In genomic region chr11:28153586-28153985, GRCh38 we compare ENCODE assay signal across 27 cellular contexts.
"Had no signal": no experiment of that assay in that cellular context is flagged by ENCODE, and none has a peak within 500 bp of the region (broad histone marks: within the 10 kb centered on the region; RNA-seq: fewer than 3 reads in every experiment).

No MANE protein-coding gene starts in this region.

- H3K9me3 Mint-ChIP-seq: activated B cell treated with CpG ODN at 0.5 μM for 24 hours, brain, natural killer cell had no signal

- H3K4me1 ChIP-seq: gastrocnemius medialis, left lung, pancreas, psoas muscle, thyroid gland had no signal

- ATAC-seq: activated CD4-positive, alpha-beta T cell treated with anti-CD3 and anti-CD28 coated beads for 36 hours; gastrocnemius medialis; left lung; natural killer cell; pancreas; psoas muscle; right cardiac atrium had no signal

- H3K4me3 ChIP-seq: gastrocnemius medialis, left lung, lung, pancreas, psoas muscle, thyroid gland had no signal

- H3K27ac Mint-ChIP-seq: activated B cell treated with CpG ODN at 0.5 μM for 24 hours; activated CD4-positive, alpha-beta T cell treated with anti-CD3 and anti-CD28 coated beads for 36 hours; activated naive CD4-positive, alpha-beta T cell treated with anti-CD3 and anti-CD28 coated beads for 36 hours; activated naive CD8-positive, alpha-beta T cell treated with anti-CD3 and anti-CD28 coated beads, Interleukin-2, amount 10 ng/mL, durations not matched to agents 7 days and 5 days; brain; natural killer cell; stimulated activated naive CD8-positive, alpha-beta T cell treated with anti-CD3 and anti-CD28 coated beads, Interleukin-15, Interleukin-2, amounts not matched to agents 100 ng/mL and 50 ng/mL, for 24 hours had no signal

- H3K36me3 ChIP-seq: neutrophil, thyroid gland had no signal

- H3K27me3 Mint-ChIP-seq: activated B cell treated with CpG ODN at 0.5 μM for 24 hours; activated CD4-positive, alpha-beta T cell treated with anti-CD3 and anti-CD28 coated beads for 36 hours; activated naive CD8-positive, alpha-beta T cell treated with anti-CD3 and anti-CD28 coated beads, Interleukin-2, amount 10 ng/mL, durations not matched to agents 7 days and 5 days; brain; stimulated activated naive CD8-positive, alpha-beta T cell treated with anti-CD3 and anti-CD28 coated beads, Interleukin-15, Interleukin-2, amounts not matched to agents 100 ng/mL and 50 ng/mL, for 24 hours had no signal

- H3K4me1 Mint-ChIP-seq: activated B cell treated with CpG ODN at 0.5 μM for 24 hours; activated CD4-positive, alpha-beta T cell treated with anti-CD3 and anti-CD28 coated beads for 36 hours; activated naive CD8-positive, alpha-beta T cell treated with anti-CD3 and anti-CD28 coated beads, Interleukin-2, amount 10 ng/mL, durations not matched to agents 7 days and 5 days; brain; natural killer cell had no signal

- H3K27me3 ChIP-seq: gastrocnemius medialis, left lung, neutrophil, pancreas, thyroid gland had no signal

- DNase-seq: activated B cell treated with CpG ODN at 0.5 μM for 24 hours; activated CD4-positive, alpha-beta T cell treated with anti-CD3 and anti-CD28 coated beads for 36 hours; activated CD4-positive, alpha-beta T cell treated with anti-CD3 and anti-CD28 coated beads, Interleukin-2, amount 50 U/mL, for 48 hours; activated CD8-positive, alpha-beta memory T cell treated with anti-CD3 and anti-CD28 coated beads, Interleukin-2, amount 50 U/mL, for 48 hours; activated naive CD4-positive, alpha-beta T cell treated with anti-CD3 and anti-CD28 coated beads for 36 hours; activated naive CD8-positive, alpha-beta T cell treated with anti-CD3 and anti-CD28 coated beads, Interleukin-2, amount 10 ng/mL, durations not matched to agents 7 days and 5 days; activated T-cell treated with anti-CD3 and anti-CD28 coated beads, Interleukin-2, amount 50 U/mL, for 48 hours; dermis blood vessel endothelial cell; effector CD8-positive, alpha-beta T cell; erythroblast; gastrocnemius medialis; hippocampal formation; kidney glomerular epithelial cell; left lung; natural killer cell; pancreas; psoas muscle; right cardiac atrium; stimulated activated CD4-positive, alpha-beta T cell treated with anti-CD3 and anti-CD28 coated beads, Interleukin-12 subunit alpha, Interleukin-12 subunit beta, amount 100 ng/mL, for 4 hours; substantia nigra; T-helper 1 cell; T1000; thyroid gland had no signal

- H3K4me3 Mint-ChIP-seq: activated B cell treated with CpG ODN at 0.5 μM for 24 hours; activated CD4-positive, alpha-beta T cell treated with anti-CD3 and anti-CD28 coated beads for 36 hours; activated naive CD4-positive, alpha-beta T cell treated with anti-CD3 and anti-CD28 coated beads for 36 hours; activated naive CD8-positive, alpha-beta T cell treated with anti-CD3 and anti-CD28 coated beads, Interleukin-2, amount 10 ng/mL, durations not matched to agents 7 days and 5 days; brain; natural killer cell; stimulated activated naive CD8-positive, alpha-beta T cell treated with anti-CD3 and anti-CD28 coated beads, Interleukin-15, Interleukin-2, amounts not matched to agents 100 ng/mL and 50 ng/mL, for 24 hours had no signal

- H3K27ac ChIP-seq: gastrocnemius medialis, left lung, neutrophil, pancreas, psoas muscle, thyroid gland had no signal

- H3K9me3 ChIP-seq: gastrocnemius medialis, left lung, neutrophil, pancreas, psoas muscle, thyroid gland had no signal
